8 cellular contexts compared by ENCODE assay signal in the genomic region with DNA sequence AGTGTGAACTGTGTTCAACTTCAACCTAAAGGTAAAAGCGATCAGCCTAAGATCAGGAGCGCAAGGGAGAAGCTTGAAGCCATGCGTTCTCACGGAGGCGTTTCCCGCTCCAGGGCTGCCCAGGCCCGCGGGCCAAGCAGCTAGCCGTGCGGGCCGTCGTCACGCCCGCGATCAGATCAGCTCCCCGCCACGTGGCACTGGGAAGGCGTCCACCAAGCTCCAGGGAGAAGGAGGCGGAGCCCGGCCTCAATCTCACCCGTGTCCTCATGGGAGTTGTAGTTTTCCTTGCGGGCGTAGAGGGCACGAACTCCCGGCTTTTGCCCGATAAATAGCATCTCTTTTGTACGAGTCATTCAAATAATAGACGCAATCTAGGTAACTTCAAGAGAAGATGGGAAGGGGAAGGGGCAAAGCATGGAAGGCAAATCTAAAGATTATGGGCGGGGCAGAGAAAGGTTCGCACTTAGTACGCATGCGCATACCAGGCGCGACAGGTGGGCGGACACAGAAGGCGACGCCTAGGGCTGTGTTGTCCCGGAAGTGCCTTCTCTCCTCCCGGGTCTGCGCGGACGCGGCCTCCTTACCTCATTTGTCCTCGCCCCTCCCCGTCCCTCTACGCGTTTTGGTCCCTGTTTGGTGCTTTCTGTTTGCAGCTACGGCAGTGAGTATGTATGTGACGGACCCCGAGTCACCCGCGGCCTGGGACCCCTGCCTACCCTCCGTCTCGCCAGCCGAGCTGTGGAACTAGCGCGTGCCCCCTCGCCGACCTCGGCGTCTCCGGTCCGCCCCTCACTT. TPM values are rescaled to one million over a fixed set of nuclear protein-coding genes. Genes with fewer than 3 reads are reported as not detected.
DNase-seq lines count a peak whose midpoint lies in the region; ATAC-seq and TF ChIP-seq lines count a peak whose summit lies in the region.

No MANE protein-coding gene starts in this region.

- no peak for TF ChIP-seq CTCF in LNCaP clone FGC (IDR thresholded peaks at IDR 0.05; ENCODE audit: control insufficient read depth, extremely low read depth, insufficient read depth)
- TF ChIP-seq CTCF in fibroblast of mammary gland (conservative IDR thresholded peaks at IDR 0.05; ENCODE audit: control insufficient read depth, insufficient read depth, low read depth, low read length) = no peak

- H3K27me3 Mint-ChIP-seq in activated T-helper 2 cell treated with anti-CD3 and anti-CD28 coated beads, Interferon-gamma antibody, Interleukin-2, Interleukin-4, amounts not matched to agents 10 μg/mL and 5 μg/mL and 100 μg/mL, durations not matched to agents 14 hours and 24 hours and 36 hours (ENCODE audit: low read depth) = peaks cover 3% of the 10 kb centered on the region
- H3K27me3 Mint-ChIP-seq in naive thymus-derived CD4-positive, alpha-beta T cell = peaks cover 0 to 10% (median 3%) of the 10 kb centered on the region in 5 donors
- no peaks in the 10 kb centered on the region for H3K27me3 Mint-ChIP-seq in stimulated activated memory B cell treated with anti-CD40 and anti-IgM and Interleukin-4, amounts not matched to agents 10 μg/mL and 1 μg/mL and 100 μg/mL, for 72 hours

- H3K9me3 ChIP-seq in naive thymus-derived CD4-positive, alpha-beta T cell (ENCODE audit: control insufficient read depth in 2 of 3, low read length in 3 of 3) = no peaks in the 10 kb centered on the region

- POLR2A ChIA-PET in naive thymus-derived CD4-positive, alpha-beta T cell (lab: Charles Lee) = interaction anchor here (0.9 to 6.1 kb wide), 6 partner anchors 16 to 67 kb away, joined by 3 to 68 read pairs (median 4); partner anchors contain the start of gene ZCCHC7

- peak overlapping the region; percentile 96 for H3K27ac Mint-ChIP-seq in activated T-helper 2 cell treated with anti-CD3 and anti-CD28 coated beads, Interferon-gamma antibody, Interleukin-2, Interleukin-4, amounts not matched to agents 10 μg/mL and 5 μg/mL and 100 μg/mL, durations not matched to agents 14 hours and 24 hours and 36 hours
- H3K27ac Mint-ChIP-seq in naive thymus-derived CD4-positive, alpha-beta T cell = peak overlapping the region; percentile 76 to 99 (median 97)
- peak overlapping the region; percentile 97 for H3K27ac Mint-ChIP-seq in stimulated activated memory B cell treated with anti-CD40 and anti-IgM and Interleukin-4, amounts not matched to agents 10 μg/mL and 1 μg/mL and 100 μg/mL, for 72 hours

- peak overlapping the region; percentile 99 for H3K27ac ChIP-seq in naive thymus-derived CD4-positive, alpha-beta T cell (ENCODE audit: low read depth, low read length)

- CTCF ChIA-PET in naive thymus-derived CD4-positive, alpha-beta T cell (lab: Charles Lee) = interaction anchor here (0.6 to 0.7 kb wide), 2 partner anchors 40 to 525 kb away, joined by 3 to 5 read pairs; no protein-coding TSS in a partner anchor

- H3K36me3 ChIP-seq in naive thymus-derived CD4-positive, alpha-beta T cell (ENCODE audit: control insufficient read depth in 2 of 3, insufficient read depth in 3 of 3, low read length in 3 of 3) = peaks cover 0 to 6% (median 0%) of the 10 kb centered on the region in 3 experiments

- DNase-seq in Daoy (ENCODE audit: low read depth) (peak; percentile 98), GOT3 (lab: John Stamatoyannopoulos, UW) (peak; percentile 37), LNCaP clone FGC (ENCODE audit: low read depth) (peak; percentile 83), RPMI8226 (peak; percentile 94), fibroblast of mammary gland (ENCODE audit: low read depth) (peak; percentile 91)
- peak; percentile 91 for DNase-seq in activated T-helper 2 cell treated with anti-CD3 and anti-CD28 coated beads, Interferon-gamma antibody, Interleukin-2, Interleukin-4, amounts not matched to agents 10 μg/mL and 5 μg/mL and 100 μg/mL, durations not matched to agents 14 hours and 24 hours and 36 hours (ENCODE audit: low spot score)
- peak; percentile 72 to 96 (median 94) for DNase-seq in naive thymus-derived CD4-positive, alpha-beta T cell

- H3K36me3 Mint-ChIP-seq in activated T-helper 2 cell treated with anti-CD3 and anti-CD28 coated beads, Interferon-gamma antibody, Interleukin-2, Interleukin-4, amounts not matched to agents 10 μg/mL and 5 μg/mL and 100 μg/mL, durations not matched to agents 14 hours and 24 hours and 36 hours (ENCODE audit: low read depth) = peaks cover 26% of the 10 kb centered on the region
- H3K36me3 Mint-ChIP-seq in naive thymus-derived CD4-positive, alpha-beta T cell = peaks cover 0 to 15% (median 5%) of the 10 kb centered on the region in 5 donors
- peaks cover 12% of the 10 kb centered on the region for H3K36me3 Mint-ChIP-seq in stimulated activated memory B cell treated with anti-CD40 and anti-IgM and Interleukin-4, amounts not matched to agents 10 μg/mL and 1 μg/mL and 100 μg/mL, for 72 hours

- peaks cover 4% of the 10 kb centered on the region for H3K9me3 Mint-ChIP-seq in activated T-helper 2 cell treated with anti-CD3 and anti-CD28 coated beads, Interferon-gamma antibody, Interleukin-2, Interleukin-4, amounts not matched to agents 10 μg/mL and 5 μg/mL and 100 μg/mL, durations not matched to agents 14 hours and 24 hours and 36 hours
- H3K9me3 Mint-ChIP-seq in naive thymus-derived CD4-positive, alpha-beta T cell = peaks cover 0 to 5% (median 0%) of the 10 kb centered on the region in 11 donors
- H3K9me3 Mint-ChIP-seq in stimulated activated memory B cell treated with anti-CD40 and anti-IgM and Interleukin-4, amounts not matched to agents 10 μg/mL and 1 μg/mL and 100 μg/mL, for 72 hours = no peaks in the 10 kb centered on the region

- peak; percentile 98 for ATAC-seq in naive thymus-derived CD4-positive, alpha-beta T cell
- peak; percentile 98 for ATAC-seq in stimulated activated memory B cell treated with anti-CD40 and anti-IgM and Interleukin-4, amounts not matched to agents 10 μg/mL and 1 μg/mL and 100 μg/mL, for 72 hours

- intact Hi-C loops in activated T-helper 2 cell treated with anti-CD3 and anti-CD28 coated beads, Interferon-gamma antibody, Interleukin-2, Interleukin-4, amounts not matched to agents 10 μg/mL and 5 μg/mL and 100 μg/mL, durations not matched to agents 14 hours and 24 hours and 36 hours (cut with micrococcal nuclease) = loop anchor here (1.0 kb wide), 1 partner anchor 41 kb away; the partner anchor contains the start of gene ZCCHC7
- intact Hi-C loops in naive thymus-derived CD4-positive, alpha-beta T cell (cut with micrococcal nuclease) = loop anchor here (1.0 to 10.0 kb wide), 14 partner anchors 41 to 889 kb away; partner anchors contain the start of genes TOMM5 (in 2 of the 2), ZBTB5 (in 2 of the 2), ZCCHC7 (in 2 of the 2) and CLTA (in 1 of the 2)

- H3K4me1 Mint-ChIP-seq in activated T-helper 2 cell treated with anti-CD3 and anti-CD28 coated beads, Interferon-gamma antibody, Interleukin-2, Interleukin-4, amounts not matched to agents 10 μg/mL and 5 μg/mL and 100 μg/mL, durations not matched to agents 14 hours and 24 hours and 36 hours (ENCODE audit: low read depth) = peaks cover 33% of the 10 kb centered on the region
- H3K4me1 Mint-ChIP-seq in naive thymus-derived CD4-positive, alpha-beta T cell = peaks cover 33 to 56% (median 41%) of the 10 kb centered on the region in 7 donors
- H3K4me1 Mint-ChIP-seq in stimulated activated memory B cell treated with anti-CD40 and anti-IgM and Interleukin-4, amounts not matched to agents 10 μg/mL and 1 μg/mL and 100 μg/mL, for 72 hours = peaks cover 67% of the 10 kb centered on the region

- H3K4me3 ChIP-seq in LNCaP clone FGC (ENCODE audit: low read depth, low read length) (peak overlapping the region; percentile 72), fibroblast of mammary gland (ENCODE audit: control insufficient read depth, low read depth, low read length) (peak overlapping the region; percentile 83)
- peak overlapping the region; percentile 67 for H3K4me3 ChIP-seq in naive thymus-derived CD4-positive, alpha-beta T cell (ENCODE audit: low read length)

- peaks cover 14 to 15% of the 10 kb centered on the region in 2 donors for H3K4me1 ChIP-seq in naive thymus-derived CD4-positive, alpha-beta T cell (ENCODE audit: control insufficient read depth in 2 of 2, insufficient read depth in 2 of 2, low read length in 2 of 2)

- peak overlapping the region; percentile 96 for H3K4me3 Mint-ChIP-seq in activated T-helper 2 cell treated with anti-CD3 and anti-CD28 coated beads, Interferon-gamma antibody, Interleukin-2, Interleukin-4, amounts not matched to agents 10 μg/mL and 5 μg/mL and 100 μg/mL, durations not matched to agents 14 hours and 24 hours and 36 hours (ENCODE audit: low read depth)
- peak overlapping the region; percentile 89 to 98 (median 95) for H3K4me3 Mint-ChIP-seq in naive thymus-derived CD4-positive, alpha-beta T cell
- H3K4me3 Mint-ChIP-seq in stimulated activated memory B cell treated with anti-CD40 and anti-IgM and Interleukin-4, amounts not matched to agents 10 μg/mL and 1 μg/mL and 100 μg/mL, for 72 hours = peak overlapping the region; percentile 98

- no peaks in the 10 kb centered on the region for H3K27me3 ChIP-seq in naive thymus-derived CD4-positive, alpha-beta T cell (ENCODE audit: control insufficient read depth in 2 of 2, insufficient read depth in 2 of 2, low read length in 2 of 2)

RNA-seq across cellular contexts. Expression of gene ZCCHC7, which starts 40.8 kb away (rescaled TPM):
- 15.9 and 21.7 TPM in 2 replicates for total RNA-seq in Daoy (2014; rRNA removed; shearing (Covaris generic))
- 22.1 and 26.1 TPM in 2 replicates for total RNA-seq in activated T-helper 2 cell treated with anti-CD3 and anti-CD28 coated beads, Interferon-gamma antibody, Interleukin-2, Interleukin-4, amounts not matched to agents 10 μg/mL and 5 μg/mL and 100 μg/mL, durations not matched to agents 14 hours and 24 hours and 36 hours
- total RNA-seq in naive thymus-derived CD4-positive, alpha-beta T cell = 10 to 100 TPM; 26.1 to 47.1 (median 40.9) TPM
- 10 to 100 TPM; 27.9 to 40.3 TPM for polyA plus RNA-seq in naive thymus-derived CD4-positive, alpha-beta T cell

RNA-seq across cellular contexts. Expression of gene PAX5, which starts 45.5 kb away (rescaled TPM):
- under 0.01 and 0.17 TPM in 2 replicates for total RNA-seq in Daoy (2014; rRNA removed; shearing (Covaris generic))
- 0.11 and 0.34 TPM in 2 replicates for total RNA-seq in activated T-helper 2 cell treated with anti-CD3 and anti-CD28 coated beads, Interferon-gamma antibody, Interleukin-2, Interleukin-4, amounts not matched to agents 10 μg/mL and 5 μg/mL and 100 μg/mL, durations not matched to agents 14 hours and 24 hours and 36 hours
- total RNA-seq in naive thymus-derived CD4-positive, alpha-beta T cell = 1 to 10 TPM in 1 of 5 experiments, under 1 TPM in 4; 0.12 to 8.0 (median 0.40) TPM
- polyA plus RNA-seq in naive thymus-derived CD4-positive, alpha-beta T cell = under 1 TPM in 1 of 2 donors, not detected in 1; 0.10 TPM

Comparison
In these comparisons a context has a peak if more than half of its experiments do, and no peak if none do; other contexts are left out.
1. Peak in every context shown above with its lines: DNase-seq, ATAC-seq, H3K4me3 ChIP-seq and H3K27ac ChIP-seq.
2. DNase-seq: peak in every context shown above with its lines; median percentile 98 in Daoy; 94 in RPMI8226; 94 in naive thymus-derived CD4-positive, alpha-beta T cell; 91 in activated T-helper 2 cell treated with anti-CD3 and anti-CD28 coated beads, Interferon-gamma antibody, Interleukin-2, Interleukin-4, amounts not matched to agents 10 μg/mL and 5 μg/mL and 100 μg/mL, durations not matched to agents 14 hours and 24 hours and 36 hours; 91 in fibroblast of mammary gland; 83 in LNCaP clone FGC; 37 in GOT3.